In the genomic region with DNA sequence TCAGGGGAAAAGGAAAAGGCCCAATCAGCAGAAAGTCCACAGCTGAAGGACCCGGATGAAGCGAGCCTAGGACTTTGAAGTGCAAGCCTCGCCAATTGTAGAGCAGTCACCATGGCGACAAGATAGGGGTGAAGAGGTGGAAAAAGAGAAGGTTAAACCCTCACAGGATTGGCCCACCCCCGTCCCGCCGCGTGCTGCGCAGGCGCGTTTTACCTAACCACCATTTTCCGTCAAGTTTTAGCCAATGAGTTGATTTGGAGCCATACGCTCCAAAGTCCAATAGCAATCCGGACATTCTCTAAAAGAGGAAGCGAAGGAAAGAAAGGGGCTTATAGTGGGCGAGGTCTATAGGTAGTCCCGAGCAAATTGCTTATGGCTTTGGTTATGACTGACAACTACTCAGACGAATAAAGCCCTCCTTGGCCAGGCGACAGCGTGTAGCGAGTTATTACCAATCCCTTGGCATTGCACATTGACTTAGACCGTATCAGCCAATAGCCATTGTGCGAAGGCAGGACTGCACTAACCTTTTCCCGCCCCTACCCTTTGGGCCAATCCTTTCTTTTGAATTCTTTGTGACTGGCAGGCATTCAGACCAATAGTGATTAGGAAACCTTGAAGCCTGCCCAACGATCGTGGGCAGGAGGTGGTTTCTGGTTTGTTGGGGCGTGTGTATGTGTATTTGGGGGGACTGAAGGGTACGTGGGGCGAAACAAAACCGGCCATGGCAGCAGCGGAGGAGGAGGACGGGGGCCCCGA, we compare ENCODE assay signal across 8 cellular contexts. TPM values are rescaled to one million over a fixed set of nuclear protein-coding genes. Genes with fewer than 3 reads are reported as not detected.
DNase-seq lines count a peak whose midpoint lies in the region; ATAC-seq and TF ChIP-seq lines count a peak whose summit lies in the region.

A gene with protein sequence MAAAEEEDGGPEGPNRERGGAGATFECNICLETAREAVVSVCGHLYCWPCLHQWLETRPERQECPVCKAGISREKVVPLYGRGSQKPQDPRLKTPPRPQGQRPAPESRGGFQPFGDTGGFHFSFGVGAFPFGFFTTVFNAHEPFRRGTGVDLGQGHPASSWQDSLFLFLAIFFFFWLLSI (plus strand): TSS at position 618 of the 759 bp plus-strand sequence. CDS start 107 bp downstream, at position 725.

- POLR2A ChIA-PET in OCI-LY7 (lab: Charles Lee) = interaction anchor here (1.0 to 2.1 kb wide), 4 partner anchors 13 to 49 kb away, joined by 5 to 11 read pairs (median 5); partner anchors contain the start of genes ATF6B, GPSM3 and PBX2

- peak within 1 kb of the TSS; percentile 99 for H3K4me2 ChIP-seq in OCI-LY7 (ENCODE audit: low read length)

- peak within 1 kb of the TSS; percentile 68 for H2AFZ ChIP-seq in OCI-LY7 (ENCODE audit: low read length)

- H3K27ac ChIP-seq in OCI-LY7 (ENCODE audit: low read depth, low read length, poor library complexity, severe bottlenecking) = peak within 1 kb of the TSS; percentile 56

- CTCF ChIA-PET in OCI-LY7 (lab: Charles Lee; ENCODE audit: unreplicated experiment) = interaction anchor here (1.3 kb wide), 1 partner anchor 15 kb away, joined by 3 read pairs; the partner anchor contains the start of gene GPSM3

- DNase-seq in D341Med (ENCODE audit: low spot score) (peak; percentile 91), HuH-7.5 (ENCODE audit: low spot score) (peak; percentile 86), OCI-LY7 (ENCODE audit: low spot score) (peak; percentile 100), activated T-cell treated with anti-CD3 and anti-CD28 coated beads for 24 hours (ENCODE audit: low read depth) (peak; percentile 90), epidermal melanocyte (ENCODE audit: insufficient read length, low spot score) (peak; percentile 98), middle frontal gyrus (ENCODE audit: extremely low spot score, low spot score) (peak; percentile 99)
- DNase-seq in stimulated activated CD8-positive, alpha-beta memory T cell treated with anti-CD3 and anti-CD28 coated beads, Interleukin-4, amount 100 ng/mL, for 1 hour (ENCODE audit: low read depth in 2 of 2, low spot score in 1 of 2) = peak; percentile 79 to 87

- H3K36me3 ChIP-seq in OCI-LY7 (ENCODE audit: insufficient read depth, low read length) = peaks cover 19% of the 10 kb centered on the region; the same call in 1 of the 2 replicates

- H4K20me1 ChIP-seq in OCI-LY7 (ENCODE audit: insufficient read depth, low read length) = no peaks in the 10 kb centered on the region

- BruUV-seq in OCI-LY7 (replicated peaks; lab: Mats Ljungman, UMichigan) = no TSS peak

- ATAC-seq in GM21526 (IDR thresholded peaks at IDR 0.05; ENCODE audit: low FRiP score, unreplicated experiment) = peak; percentile 72

- intact Hi-C loops in OCI-LY7 (cut with micrococcal nuclease; ENCODE audit: unreplicated experiment) = loop anchor here (1.0 to 2.0 kb wide), 2 partner anchors 17 to 23 kb away; partner anchors contain the start of gene PPT2

- TF ChIP-seq CTCF in OCI-LY7 (conservative IDR thresholded peaks at IDR 0.05; ENCODE audit: low read length) = no peak

- H3K79me2 ChIP-seq in OCI-LY7 (ENCODE audit: insufficient read depth, low read depth, low read length) = peaks cover 14% of the 10 kb centered on the region; the same call in 1 of the 2 replicates

- peak within 1 kb of the TSS; percentile 74 for H3K4me3 ChIP-seq in OCI-LY7 (ENCODE audit: low read depth, low read length, poor library complexity, severe bottlenecking)

- no peaks in the 10 kb centered on the region for H3K9me3 ChIP-seq in OCI-LY7 (ENCODE audit: low read length)

- H3K4me1 ChIP-seq in OCI-LY7 (ENCODE audit: insufficient read depth, low read length, poor library complexity, severe bottlenecking) = peaks cover 41% of the 10 kb centered on the region

- H3K9me2 ChIP-seq in OCI-LY7 (ENCODE audit: insufficient read depth, low read length) = no peaks in the 10 kb centered on the region

RNA-seq across cellular contexts. Expression of the gene that starts here (rescaled TPM):
- 51.3 and 59.9 TPM in 2 replicates for total RNA-seq in OCI-LY7 (2014; rRNA removed; shearing (Covaris generic))
- total RNA-seq in OCI-LY7 (2022) = 50.6 and 56.1 TPM in 2 replicates

Comparison
In these comparisons a context has a peak if more than half of its experiments do, and no peak if none do; other contexts are left out.
1. Peak in every context shown above with its lines: DNase-seq, ATAC-seq, H3K4me3 ChIP-seq and H3K27ac ChIP-seq.